Comparison of ENCODE assay signal across 33 cellular contexts in the genomic region with DNA sequence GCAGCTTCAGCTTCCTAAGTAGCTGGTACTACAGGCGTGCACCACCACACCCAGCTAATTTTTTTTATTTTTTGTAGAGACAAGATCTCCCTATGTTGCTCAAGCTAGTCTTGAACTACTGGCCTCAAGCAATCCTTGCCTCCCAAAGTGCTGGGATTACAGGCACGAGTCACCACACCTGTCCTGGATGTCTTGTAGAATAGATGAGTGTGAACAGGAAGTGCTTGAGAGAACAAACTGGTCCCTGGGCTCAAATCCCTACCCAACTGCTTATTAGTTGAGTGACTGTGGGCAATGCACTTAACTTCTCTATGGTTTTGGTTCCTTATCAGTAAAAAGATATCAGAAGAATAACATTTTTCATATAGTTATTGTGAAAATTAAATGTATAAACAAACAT. TPM values are rescaled to one million over a fixed set of nuclear protein-coding genes. Genes with fewer than 3 reads are reported as not detected.
DNase-seq lines count a peak whose midpoint lies in the region; ATAC-seq and TF ChIP-seq lines count a peak whose summit lies in the region.
"Had no signal": no experiment of that assay in that cellular context is flagged by ENCODE, and none has a peak within 500 bp of the region (broad histone marks: within the 10 kb centered on the region; RNA-seq: fewer than 3 reads in every experiment).

No MANE protein-coding gene starts in this region.

- ATAC-seq in IMR-90 (ENCODE audit: low read depth) (no peak), HG02759 (IDR thresholded peaks at IDR 0.05; ENCODE audit: unreplicated experiment) (no peak)
- ATAC-seq: A549; CD8-positive, alpha-beta T cell had no signal

- no peak for TF ChIP-seq CTCF in IMR-90 (conservative IDR thresholded peaks at IDR 0.05; ENCODE audit: low read depth, low read length)

- H3K9me1 ChIP-seq in IMR-90 (ENCODE audit: insufficient read depth, low read length): peaks cover 26% of the 10 kb centered on the region

- H3K18ac ChIP-seq in IMR-90 (ENCODE audit: low read depth, low read length): no peak overlapping the region

- no peak overlapping the region for H2BK20ac ChIP-seq in IMR-90 (ENCODE audit: low read depth, low read length)

- no peak for TF ChIP-seq POLR2A in IMR-90 (IDR thresholded peaks at IDR 0.05; ENCODE audit: low read depth, low read length)

- H2BK5ac ChIP-seq in IMR-90 (ENCODE audit: low read depth, low read length, poor library complexity, severe bottlenecking): no peak overlapping the region

- no peak overlapping the region for H3K23ac ChIP-seq in IMR-90 (ENCODE audit: low read depth, low read length)

- H3K9ac ChIP-seq in IMR-90 (ENCODE audit: low read depth, low read length): no peak overlapping the region
- H3K9ac ChIP-seq: BLaER1; BLaER1 treated with 17β-estradiol and CSF1 and Interleukin-3, amounts not matched to agents 10 nM and 100 nM had no signal

- H4K20me1 ChIP-seq in IMR-90 (ENCODE audit: insufficient read depth, low read length): no peaks in the 10 kb centered on the region; the same call in 1 of the 2 replicates
- H4K20me1 ChIP-seq: BLaER1; BLaER1 treated with 17β-estradiol and CSF1 and Interleukin-3, amounts not matched to agents 10 nM and 100 nM had no signal

- H3K79me1 ChIP-seq in IMR-90 (ENCODE audit: low read depth in 1 of 2, low read length in 2 of 2): 0 out of 4 replicates have a peak, but pooled peaks cover 0 to 2% of the 10 kb centered on the region in 2 experiments

- no peak overlapping the region for H3K4me2 ChIP-seq in IMR-90 (ENCODE audit: low read depth, low read length)
- H3K4me2 ChIP-seq: A549; BLaER1; BLaER1 treated with 17β-estradiol and CSF1 and Interleukin-3, amounts not matched to agents 10 nM and 100 nM had no signal

- dilution Hi-C loops in IMR-90 (cut with HindIII; ENCODE audit: low sequenced_read_pairs, unreplicated experiment): loop anchor here (25.0 kb wide), 1 partner anchor 195 kb away; no protein-coding TSS in a partner anchor

- no peaks in the 10 kb centered on the region for H3K9me3 ChIP-seq in IMR-90 (ENCODE audit: control insufficient read depth, insufficient read depth, low read length)
- H3K9me3 ChIP-seq: A549; BE2C; BLaER1; BLaER1 treated with 17β-estradiol and CSF1 and Interleukin-3, amounts not matched to agents 10 nM and 100 nM; Caco-2 had no signal

- DNase-seq in DMS53 (lab: John Stamatoyannopoulos, UW) (peak; percentile 11), DMS53 treated with DMSO at 0.1 percent for 48 hours (lab: John Stamatoyannopoulos, UW; ENCODE audit: unreplicated experiment) (no peak), IMR-90 (no peak), LHCN-M2 (ENCODE audit: low read depth) (peak; percentile 53), MV-4-11 (lab: John Stamatoyannopoulos, UW) (peak; percentile 29), GM19240 (ENCODE audit: insufficient read length, low spot score) (no peak), AG08395 (ENCODE audit: low spot score) (no peak)
- DNase-seq: 8988T; ACHN; AML-193; BE2C; C1 segment of cervical spinal cord; Caco-2; Calu3; CD4-positive, alpha-beta memory T cell; CD4-positive, alpha-beta T cell; CD4-positive, CD25-positive, alpha-beta regulatory T cell; CD8-positive, alpha-beta memory T cell; CD8-positive, alpha-beta T cell; COR-L47; DMS 273 treated with DMSO at 0.1 percent for 48 hours; DMS153; DMS79; DMS79 treated with DMSO at 0.1 percent for 48 hours; DND-41; EL had no signal

- H4K5ac ChIP-seq in IMR-90 (ENCODE audit: low read depth, low read length): no peak overlapping the region

- no peaks in the 10 kb centered on the region for H3K27me3 ChIP-seq in IMR-90 (ENCODE audit: control insufficient read depth, insufficient read depth, low read length)
- H3K27me3 ChIP-seq: BE2C; BLaER1; BLaER1 treated with 17β-estradiol and CSF1 and Interleukin-3, amounts not matched to agents 10 nM and 100 nM had no signal

- H2BK15ac ChIP-seq in IMR-90 (ENCODE audit: low read depth, low read length): no peak overlapping the region

- H3K56ac ChIP-seq in IMR-90 (ENCODE audit: extremely low read depth, insufficient read depth, low read length): no peak overlapping the region

- H4K8ac ChIP-seq in IMR-90 (ENCODE audit: low read depth in 2 of 2, low read length in 2 of 2): no peak overlapping the region

- H3K4ac ChIP-seq in IMR-90 (ENCODE audit: low read depth, low read length): no peak overlapping the region

- no peak for TF ChIP-seq RAD21 in IMR-90 (IDR thresholded peaks at IDR 0.05; ENCODE audit: low read length)

- H2AK5ac ChIP-seq in IMR-90 (ENCODE audit: low read depth, low read length): peak overlapping the region; percentile 66

- no TSS peak for BruUV-seq in IMR-90 (replicated peaks; lab: Mats Ljungman, UMichigan)

- H3K36me3 ChIP-seq in IMR-90 (ENCODE audit: control insufficient read depth, insufficient read depth, low read length): no peaks in the 10 kb centered on the region
- H3K36me3 ChIP-seq: BE2C; BLaER1; BLaER1 treated with 17β-estradiol and CSF1 and Interleukin-3, amounts not matched to agents 10 nM and 100 nM had no signal

- peaks cover 14% of the 10 kb centered on the region for H3K4me1 ChIP-seq in IMR-90 (ENCODE audit: control insufficient read depth, insufficient read depth, low read length)
- H3K4me1 ChIP-seq: BE2C had no signal

- POLR2A ChIA-PET in IMR-90 (lab: Charles Lee; ENCODE audit: unreplicated experiment): no interaction called here

- no peak overlapping the region for H3K14ac ChIP-seq in IMR-90 (replicated peaks; ENCODE audit: low read depth, low read length)

- no peak overlapping the region for H2AFZ ChIP-seq in IMR-90 (replicated peaks; ENCODE audit: low read length, poor library complexity)

- in situ Hi-C loops in IMR-90 (cut with MboI; ENCODE audit: low sequenced_read_pairs): no loop called here

- CTCF ChIA-PET in IMR-90 (lab: Yijun Ruan, JAX): interaction anchor here (1.3 to 7.3 kb wide), 3 partner anchors 212 to 241 kb away, joined by 4 to 119 read pairs (median 19); no protein-coding TSS in a partner anchor

- no peak overlapping the region for H4K91ac ChIP-seq in IMR-90 (ENCODE audit: insufficient read depth, low read depth, low read length)

- peak overlapping the region; percentile 20; the same call in 1 of the 2 replicates for H2BK120ac ChIP-seq in IMR-90 (ENCODE audit: low read depth, low read length)

- no peak overlapping the region for H2AK9ac ChIP-seq in IMR-90 (replicated peaks; ENCODE audit: low read depth, low read length, poor library complexity)

- no peak overlapping the region for H3K27ac ChIP-seq in IMR-90 (ENCODE audit: insufficient read depth, low read length)
- H3K27ac ChIP-seq: 22Rv1; BLaER1; BLaER1 treated with 17β-estradiol and CSF1 and Interleukin-3, amounts not matched to agents 10 nM and 100 nM; C4-2B had no signal

- no CpG with 5 or more reads among the region's 2 CpGs for WGBS in IMR-90 (ENCODE audit: extremely low coverage in 2 of 2, insufficient read length in 1 of 2), 2 experiments

- intact Hi-C loops in IMR-90 (cut with micrococcal nuclease): loop anchor here (5.0 kb wide), 1 partner anchor 150 kb away; no protein-coding TSS in a partner anchor

- no peak overlapping the region for H3K4me3 ChIP-seq in IMR-90 (ENCODE audit: insufficient read depth, low read depth, low read length)
- H3K4me3 ChIP-seq: A549; BLaER1; BLaER1 treated with 17β-estradiol and CSF1 and Interleukin-3, amounts not matched to agents 10 nM and 100 nM had no signal

TF ChIP-seq in IMR-90, 13 proteins besides CTCF, POLR2A, EP300 and RAD21:
- TF ChIP-seq ELK1 (IDR thresholded peaks at IDR 0.05; ENCODE audit: borderline replicate concordance, low read depth, low read length) (no peak), CHD1 (IDR thresholded peaks at IDR 0.05; ENCODE audit: low read depth, low read length) (no peak), SMC3 (IDR thresholded peaks at IDR 0.05; ENCODE audit: low read depth, low read length) (no peak), USF2 (IDR thresholded peaks at IDR 0.05; ENCODE audit: low read depth, low read length) (no peak), MAFK (IDR thresholded peaks at IDR 0.05; ENCODE audit: low read depth, low read length) (no peak), FOS (IDR thresholded peaks at IDR 0.05; ENCODE audit: low read depth, low read length) (no peak), NFE2L2 (IDR thresholded peaks at IDR 0.05; ENCODE audit: low read depth, low read length) (no peak), MAZ (IDR thresholded peaks at IDR 0.05; ENCODE audit: borderline replicate concordance, low read depth, low read length) (no peak), MXI1 (IDR thresholded peaks at IDR 0.05; ENCODE audit: borderline replicate concordance, low read depth, low read length) (no peak), CEBPB (IDR thresholded peaks at IDR 0.05; ENCODE audit: low read depth, low read length) (no peak), RFX5 (IDR thresholded peaks at IDR 0.05; ENCODE audit: low read depth, low read length) (no peak), BHLHE40 (IDR thresholded peaks at IDR 0.05; ENCODE audit: low read depth, low read length) (no peak), RCOR1 (IDR thresholded peaks at IDR 0.05; ENCODE audit: insufficient replicate concordance, low read length) (no peak)

RNA-seq across cellular contexts. Expression of gene PKDCC, which starts 34.2 kb away (rescaled TPM):
- total RNA-seq in IMR-90 (2012; rRNA removed) (50.3 and 55.6 TPM in 2 replicates), LHCN-M2 (2014; rRNA removed) (5.7 and 7.1 TPM in 2 replicates)
- polyA plus RNA-seq in IMR-90 (2012; rRNA removed): 67.4 and 95.7 TPM in 2 replicates
- 40.2 and 112 TPM in 2 replicates for polyA plus RNA-seq in IMR-90 (2012; cell fraction: cytosol; rRNA removed)
- 310 and 597 TPM in 2 replicates for polyA plus RNA-seq in IMR-90 (2012; cell fraction: nucleus; rRNA removed; ENCODE audit: low replicate concordance)
- 4.2 TPM for polyA plus RNA-seq in LHCN-M2 (2012)
- total RNA-seq: CD4-positive, alpha-beta memory T cell; CD4-positive, alpha-beta T cell; CD4-positive, CD25-positive, alpha-beta regulatory T cell; CD8-positive, alpha-beta T cell had no signal
- polyA plus RNA-seq: CD14-positive monocyte; CD4-positive, CD25-positive, alpha-beta regulatory T cell had no signal

Comparison
In these comparisons a context has a peak if more than half of its experiments do, and no peak if none do; other contexts are left out.
1. DNase-seq: peak in DMS53 (single experiment), LHCN-M2 (single experiment) and MV-4-11 (single experiment); none in DMS53 treated with DMSO at 0.1 percent for 48 hours (single experiment), IMR-90 (single experiment), GM19240 (single experiment) and AG08395 (single experiment).